Comparison of ENCODE assay signal across 10 cellular contexts in the genomic region with DNA sequence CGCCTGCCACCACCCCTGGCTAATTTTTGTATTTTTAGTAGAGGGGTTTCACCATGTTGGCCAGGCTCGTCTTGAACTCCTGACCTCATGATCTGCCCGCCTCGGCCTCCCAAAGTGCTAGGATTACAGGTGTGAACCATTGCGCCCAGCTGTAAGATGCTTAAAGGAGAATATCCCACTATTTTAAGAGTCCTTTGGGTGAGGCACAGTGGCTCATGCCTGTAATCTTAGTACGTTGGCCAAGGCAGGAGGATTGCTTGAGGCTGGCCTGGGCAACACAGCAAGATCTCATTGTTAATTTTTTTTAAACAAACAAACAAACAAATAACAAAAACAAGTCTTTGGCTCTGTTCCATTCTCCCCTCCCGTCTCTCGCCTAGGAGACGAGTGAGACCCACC. TPM values are rescaled to one million over a fixed set of nuclear protein-coding genes. Genes with fewer than 3 reads are reported as not detected.
DNase-seq lines count a peak whose midpoint lies in the region; ATAC-seq and TF ChIP-seq lines count a peak whose summit lies in the region.
"Not testable (repeated sequence)": the region's sequence is repeated elsewhere in the genome, so short reads cannot be mapped to it uniquely, and the experiment has no call there.
"Had no signal": no experiment of that assay in that cellular context is flagged by ENCODE, and none has a peak within 500 bp of the region (broad histone marks: within the 10 kb centered on the region; RNA-seq: fewer than 3 reads in every experiment).

No MANE protein-coding gene starts in this region.

- TF ChIP-seq POLR2A in right lobe of liver (IDR thresholded peaks at IDR 0.05); uterus (IDR thresholded peaks at IDR 0.05): not testable (repeated sequence)

- not testable (repeated sequence) for H2AFZ ChIP-seq in GM23248

- H3K9ac ChIP-seq in GM23248; rectal smooth muscle tissue (ENCODE audit: low read length): not testable (repeated sequence)
- H3K9ac ChIP-seq in SK-N-MC (ENCODE audit: insufficient read length) (peak overlapping the region; percentile 75), duodenal mucosa (ENCODE audit: low read depth in 1 of 2, low read length in 2 of 2) (peak overlapping the region; percentile 59 to 80)

- H3K4me1 ChIP-seq in GM23248 (ENCODE audit: insufficient read depth) (peaks cover 15% of the 10 kb centered on the region), duodenal mucosa (ENCODE audit: control insufficient read depth in 1 of 2, insufficient read depth in 2 of 2, low read length in 2 of 2) (peaks cover 29 to 39% of the 10 kb centered on the region in 2 donors), right lobe of liver (peaks cover 0 to 18% (median 9%) of the 10 kb centered on the region in 4 donors)
- not testable (repeated sequence) for H3K4me1 ChIP-seq in rectal smooth muscle tissue (ENCODE audit: control insufficient read depth, insufficient read depth, low read length); uterus

- H3K27ac ChIP-seq in GM23248 (peak overlapping the region; percentile 83), SK-N-MC (peak overlapping the region; percentile 85; the same call in 1 of the 2 replicates), duodenal mucosa (ENCODE audit: low read depth, low read length) (peak overlapping the region; percentile 80), right lobe of liver (peak overlapping the region; percentile 59 to 64 (median 63)), rectal smooth muscle tissue (ENCODE audit: low read depth, low read length) (peak overlapping the region; percentile 88), uterus (peak overlapping the region; percentile 63 to 65)

- H3K79me2 ChIP-seq in GM23248 (ENCODE audit: insufficient read depth) = not testable (repeated sequence)

- not testable (repeated sequence) for H3F3A ChIP-seq in GM23248 (ENCODE audit: insufficient read depth)

- not testable (repeated sequence) for H3K4me3 ChIP-seq in GM23248, right lobe of liver, uterus
- H3K4me3 ChIP-seq in SK-N-MC = peak overlapping the region; percentile 80
- H3K4me3 ChIP-seq in duodenal mucosa (ENCODE audit: low read depth in 1 of 2, low read length in 2 of 2) = peak overlapping the region in 1 of 2 donors; percentile 60
- peak overlapping the region; percentile 66 for H3K4me3 ChIP-seq in rectal smooth muscle tissue (ENCODE audit: low read length)

- DNase-seq in GM23248; SK-N-MC (ENCODE audit: low read depth, low spot score); right lobe of liver; uterus: not testable (repeated sequence)

- H4K20me1 ChIP-seq in GM23248 (ENCODE audit: insufficient read depth) = not testable (repeated sequence)

- H3K36me3 ChIP-seq in GM23248 (ENCODE audit: low read depth); SK-N-MC (ENCODE audit: insufficient read depth, low read length); duodenal mucosa (ENCODE audit: control insufficient read depth in 1 of 2, insufficient read depth in 2 of 2, low read length in 2 of 2); right lobe of liver; rectal smooth muscle tissue (ENCODE audit: control insufficient read depth, insufficient read depth, low read length); uterus: not testable (repeated sequence)

- ATAC-seq in right lobe of liver = not testable (repeated sequence)

- not testable (repeated sequence) for H3K9me2 ChIP-seq in GM23248 (ENCODE audit: insufficient read depth)

- intact Hi-C loops in right lobe of liver (cut with DNase I); uterus (cut with DNase I; ENCODE audit: low total_unique reads): not testable (repeated sequence)

- in situ Hi-C loops in GM23248 (cut with MboI) = not testable (repeated sequence)

- H3K27me3 ChIP-seq in GM23248 (replicated peaks; ENCODE audit: insufficient read depth); duodenal mucosa (ENCODE audit: control insufficient read depth in 1 of 2, insufficient read depth in 2 of 2, low read length in 2 of 2); right lobe of liver; rectal smooth muscle tissue (ENCODE audit: control insufficient read depth, insufficient read depth, low read length); uterus: not testable (repeated sequence)

- 87 to 88% methylated on average over 9 of the region's 9 CpGs for WGBS in GM23248 (ENCODE audit: low coverage in 1 of 2, low lambda C conversion rate in 2 of 2, missing lambda C conversion rate in 2 of 2), 2 experiments
- WGBS in right lobe of liver (ENCODE audit: insufficient coverage, low coverage, low lambda C conversion rate, missing lambda C conversion rate) = 88% methylated on average over 7 of the region's 9 CpGs

- H3K9me3 ChIP-seq in GM23248 (ENCODE audit: low read depth); SK-N-MC (ENCODE audit: low read depth, low read length); duodenal mucosa (ENCODE audit: control insufficient read depth in 1 of 2, low read length in 2 of 2); right lobe of liver; uterus: not testable (repeated sequence)

- TF ChIP-seq CTCF in right lobe of liver (IDR thresholded peaks at IDR 0.05); uterus (IDR thresholded peaks at IDR 0.05): not testable (repeated sequence)

- peak overlapping the region; percentile 87 for H3K4me2 ChIP-seq in GM23248 (ENCODE audit: unreplicated experiment)

RNA-seq across cellular contexts. Expression of a gene that starts 5.5 kb away (rescaled TPM):
- not detected in 2 replicates for total RNA-seq in GM23248 (2014; rRNA removed; shearing (Covaris generic))
- not detected in 2 replicates for polyA plus RNA-seq in GM23248 (2016; fragmentation: Nextera tagmentation; extraction: Ambion mirVana)
- total RNA-seq in right lobe of liver = 10 to 100 TPM in 4 of 6 experiments, 1 to 10 TPM in 2; 5.6 to 20.0 (median 13.1) TPM
- total RNA-seq in uterus = 1 to 10 TPM in 1 of 4 donors, under 1 TPM in 1, not detected in 2; 0.26 to 8.7 TPM
- total RNA-seq: CD4-positive, alpha-beta memory T cell; left ventricle myocardium superior; M059J; osteocyte had no signal

RNA-seq across cellular contexts. Expression of a gene that starts 8.8 kb away (rescaled TPM):
- total RNA-seq in GM23248 (2014; rRNA removed; shearing (Covaris generic)) = 0.13 TPM in 1 of 2 replicates, not detected in the other
- 0.19 and 2.2 TPM in 2 replicates for polyA plus RNA-seq in GM23248 (2016; fragmentation: Nextera tagmentation; extraction: Ambion mirVana)
- total RNA-seq in right lobe of liver (1 to 10 TPM in 3 of 6 experiments, under 1 TPM in 3; 0.25 to 1.6 (median 1.0) TPM), uterus (under 1 TPM in 2 of 4 donors, not detected in 2; 0.48 to 0.76 TPM)

RNA-seq across cellular contexts. Expression of a gene that starts 23.6 kb away (rescaled TPM):
- total RNA-seq in GM23248 (2014; rRNA removed; shearing (Covaris generic)) = 27.8 and 50.9 TPM in 2 replicates
- polyA plus RNA-seq in GM23248 (2016; fragmentation: Nextera tagmentation; extraction: Ambion mirVana) = 18.4 and 19.3 TPM in 2 replicates
- 10 to 100 TPM; 20.4 to 29.9 (median 25.2) TPM for total RNA-seq in right lobe of liver
- total RNA-seq in uterus = 100 to 1,000 TPM in 1 of 4 donors, 10 to 100 TPM in 3; 63.0 to 101 (median 77.8) TPM

RNA-seq across cellular contexts. Expression of a gene that starts 32.9 kb away (rescaled TPM):
- total RNA-seq in GM23248 (2014; rRNA removed; shearing (Covaris generic)) = 42.1 and 71.4 TPM in 2 replicates
- 108 and 114 TPM in 2 replicates for polyA plus RNA-seq in GM23248 (2016; fragmentation: Nextera tagmentation; extraction: Ambion mirVana)
- total RNA-seq in right lobe of liver (10 to 100 TPM; 34.8 to 61.5 (median 41.8) TPM), uterus (10 to 100 TPM; 15.3 to 32.1 (median 21.9) TPM)

RNA-seq across cellular contexts. Expression of a gene that starts 38.9 kb away (rescaled TPM):
- 22.5 and 28.3 TPM in 2 replicates for total RNA-seq in GM23248 (2014; rRNA removed; shearing (Covaris generic))
- polyA plus RNA-seq in GM23248 (2016; fragmentation: Nextera tagmentation; extraction: Ambion mirVana) = 154 and 166 TPM in 2 replicates
- total RNA-seq in right lobe of liver (10 to 100 TPM; 18.7 to 69.7 (median 40.4) TPM), uterus (100 to 1,000 TPM in 2 of 4 donors, 10 to 100 TPM in 2; 21.5 to 356 (median 109) TPM)
